ENCODE assay signal across 27 cellular contexts in the genomic region with DNA sequence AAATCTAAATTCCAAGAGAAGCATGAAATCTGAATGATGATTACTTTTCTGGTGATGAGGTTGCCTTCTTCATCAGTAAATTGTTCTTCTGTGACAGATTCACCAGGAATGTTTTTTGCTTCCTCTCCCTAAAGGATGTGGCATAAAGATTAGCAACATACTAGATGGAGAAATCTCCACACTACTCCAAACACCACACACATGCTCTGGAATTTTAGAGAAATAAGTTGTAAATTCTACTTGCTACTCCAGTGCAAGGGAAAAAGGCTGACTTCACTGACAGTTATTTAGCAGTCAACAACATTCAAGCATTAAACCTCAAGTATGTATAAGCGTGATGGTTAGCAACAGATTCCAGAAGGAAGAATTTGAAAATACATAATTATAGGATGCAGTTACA.
A peak's percentile ranks its signal among the peaks of the same experiment; 100 is the strongest.
DNase-seq lines count a peak whose midpoint lies in the region; TF ChIP-seq lines count a peak whose summit lies in the region.
"Had no signal": no experiment of that assay in that cellular context is flagged by ENCODE, and none has a peak within 500 bp of the region (broad histone marks: within the 10 kb centered on the region; RNA-seq: fewer than 3 reads in every experiment).

No MANE protein-coding gene starts in this region.

- H3K27ac ChIP-seq in brain microvascular endothelial cell, result peak overlapping the region; percentile 24
- H3K27ac ChIP-seq: A549, gastrocnemius medialis, KMS-11, psoas muscle, SK-N-MC had no signal

- H3K36me3 Mint-ChIP-seq in progenitor cell of endocrine pancreas (ENCODE audit: insufficient read depth), result peaks cover 5% of the 10 kb centered on the region
- H3K36me3 Mint-ChIP-seq: activated naive CD8-positive, alpha-beta T cell treated with anti-CD3 and anti-CD28 coated beads, Interleukin-2, amount 10 ng/mL, durations not matched to agents 7 days and 5 days had no signal

- peaks cover 53% of the 10 kb centered on the region for H3K4me1 Mint-ChIP-seq in progenitor cell of endocrine pancreas (ENCODE audit: low read depth)
- H3K4me1 Mint-ChIP-seq: activated naive CD8-positive, alpha-beta T cell treated with anti-CD3 and anti-CD28 coated beads, Interleukin-2, amount 10 ng/mL, durations not matched to agents 7 days and 5 days; activated T-helper 17 cell treated with anti-CD3 and anti-CD28 coated beads, Interleukin-2, amount 50 U/mL, for 72 hours; central memory CD8-positive, alpha-beta T cell; nephron progenitor cell had no signal

- no peaks in the 10 kb centered on the region for H3K27me3 ChIP-seq in brain microvascular endothelial cell (replicated peaks)
- H3K27me3 ChIP-seq: gastrocnemius medialis, spleen had no signal

- in situ Hi-C loops in brain microvascular endothelial cell (cut with HindIII; ENCODE audit: low pct_ligation_motif_present, low sequenced_read_pairs) (no loop called here), ACHN (cut with HindIII; ENCODE audit: low pct_ligation_motif_present, low pct_unique_long_range_greater_than_20kb, low sequenced_read_pairs) (no loop called here)

- no peak overlapping the region for H3K4me3 Mint-ChIP-seq in progenitor cell of endocrine pancreas (ENCODE audit: low read depth)
- H3K4me3 Mint-ChIP-seq: activated naive CD8-positive, alpha-beta T cell treated with anti-CD3 and anti-CD28 coated beads, Interleukin-2, amount 10 ng/mL, durations not matched to agents 7 days and 5 days; activated T-helper 17 cell treated with anti-CD3 and anti-CD28 coated beads, Interleukin-2, amount 50 U/mL, for 72 hours; CD4-positive, alpha-beta T cell; central memory CD8-positive, alpha-beta T cell; effector memory CD8-positive, alpha-beta T cell; mesothelial cell of epicardium; nephron progenitor cell had no signal

- H3K9me3 Mint-ChIP-seq in progenitor cell of endocrine pancreas (ENCODE audit: low read depth), result no peaks in the 10 kb centered on the region
- H3K9me3 Mint-ChIP-seq: activated naive CD8-positive, alpha-beta T cell treated with anti-CD3 and anti-CD28 coated beads, Interleukin-2, amount 10 ng/mL, durations not matched to agents 7 days and 5 days; activated T-helper 17 cell treated with anti-CD3 and anti-CD28 coated beads, Interleukin-2, amount 50 U/mL, for 72 hours; CD4-positive, alpha-beta T cell; central memory CD8-positive, alpha-beta T cell; effector memory CD8-positive, alpha-beta T cell; mesothelial cell of epicardium; nephron progenitor cell had no signal

- no peak for TF ChIP-seq CTCF in brain microvascular endothelial cell (IDR thresholded peaks at IDR 0.05; ENCODE audit: low read depth, low read length, missing control alignments)
- TF ChIP-seq CTCF in progenitor cell of endocrine pancreas (IDR thresholded peaks at IDR 0.05; ENCODE audit: unreplicated experiment), result no peak

- no peak overlapping the region for H3K4me3 ChIP-seq in brain microvascular endothelial cell (ENCODE audit: low read depth, low read length)
- H3K4me3 ChIP-seq: A549, gastrocnemius medialis, HAP-1, psoas muscle, SK-N-MC, spleen had no signal

- DNase-seq in A172 (ENCODE audit: low spot score), result peak; percentile 9
- peak; percentile 30 for DNase-seq in HCEC 1CT
- peak; percentile 61 for DNase-seq in brain microvascular endothelial cell
- DNase-seq in iris pigment epithelial cell (ENCODE audit: low read depth), result peak; percentile 63
- DNase-seq in NCI-H187 treated with DMSO at 0.1 percent for 48 hours (lab: John Stamatoyannopoulos, UW), result no peak
- no peak for DNase-seq in progenitor cell of endocrine pancreas (ENCODE audit: low spot score, unreplicated experiment)
- DNase-seq in OCI-M2 (lab: John Stamatoyannopoulos, UW; ENCODE audit: unreplicated experiment), result no peak
- DNase-seq in ACHN, result no peak
- DNase-seq: activated CD4-positive, CD25-positive, alpha-beta regulatory T cell treated with anti-CD3 and anti-CD28 coated beads, Interleukin-2, amount 50 U/mL, for 72 hours; activated naive CD8-positive, alpha-beta T cell treated with anti-CD3 and anti-CD28 coated beads, Interleukin-2, amount 10 ng/mL, durations not matched to agents 7 days and 5 days; CD4-positive, alpha-beta T cell; effector memory CD8-positive, alpha-beta T cell; gastrocnemius medialis; NCI-H1105 treated with DMSO at 0.1 percent for 48 hours; NCI-H748 treated with DMSO at 0.1 percent for 48 hours; nephron progenitor cell; psoas muscle; spleen; stimulated activated CD8-positive, alpha-beta memory T cell treated with anti-CD3 and anti-CD28 coated beads, Interleukin-4, amount 100 ng/mL, for 48 hours; T-helper 9 cell had no signal

- no peaks in the 10 kb centered on the region for H3K27me3 Mint-ChIP-seq in progenitor cell of endocrine pancreas
- H3K27me3 Mint-ChIP-seq: activated T-helper 17 cell treated with anti-CD3 and anti-CD28 coated beads, Interleukin-2, amount 50 U/mL, for 72 hours; CD4-positive, alpha-beta T cell; central memory CD8-positive, alpha-beta T cell; effector memory CD8-positive, alpha-beta T cell had no signal

- H3K36me3 ChIP-seq in brain microvascular endothelial cell (replicated peaks), result no peaks in the 10 kb centered on the region
- H3K36me3 ChIP-seq: HAP-1, spleen had no signal

- H3K27ac Mint-ChIP-seq in progenitor cell of endocrine pancreas, result no peak overlapping the region
- H3K27ac Mint-ChIP-seq: activated naive CD8-positive, alpha-beta T cell treated with anti-CD3 and anti-CD28 coated beads, Interleukin-2, amount 10 ng/mL, durations not matched to agents 7 days and 5 days; activated T-helper 17 cell treated with anti-CD3 and anti-CD28 coated beads, Interleukin-2, amount 50 U/mL, for 72 hours; CD4-positive, alpha-beta T cell; effector memory CD8-positive, alpha-beta T cell; nephron progenitor cell had no signal

Comparison
In these comparisons a context has a peak if more than half of its experiments do, and no peak if none do; other contexts are left out.
1. DNase-seq: peak in A172 (single experiment), HCEC 1CT (single experiment), brain microvascular endothelial cell (single experiment) and iris pigment epithelial cell (single experiment); none in NCI-H187 treated with DMSO at 0.1 percent for 48 hours (single experiment), progenitor cell of endocrine pancreas (single experiment), OCI-M2 (single experiment) and ACHN (single experiment).